8 cellular contexts compared by ENCODE assay signal in the genomic region with DNA sequence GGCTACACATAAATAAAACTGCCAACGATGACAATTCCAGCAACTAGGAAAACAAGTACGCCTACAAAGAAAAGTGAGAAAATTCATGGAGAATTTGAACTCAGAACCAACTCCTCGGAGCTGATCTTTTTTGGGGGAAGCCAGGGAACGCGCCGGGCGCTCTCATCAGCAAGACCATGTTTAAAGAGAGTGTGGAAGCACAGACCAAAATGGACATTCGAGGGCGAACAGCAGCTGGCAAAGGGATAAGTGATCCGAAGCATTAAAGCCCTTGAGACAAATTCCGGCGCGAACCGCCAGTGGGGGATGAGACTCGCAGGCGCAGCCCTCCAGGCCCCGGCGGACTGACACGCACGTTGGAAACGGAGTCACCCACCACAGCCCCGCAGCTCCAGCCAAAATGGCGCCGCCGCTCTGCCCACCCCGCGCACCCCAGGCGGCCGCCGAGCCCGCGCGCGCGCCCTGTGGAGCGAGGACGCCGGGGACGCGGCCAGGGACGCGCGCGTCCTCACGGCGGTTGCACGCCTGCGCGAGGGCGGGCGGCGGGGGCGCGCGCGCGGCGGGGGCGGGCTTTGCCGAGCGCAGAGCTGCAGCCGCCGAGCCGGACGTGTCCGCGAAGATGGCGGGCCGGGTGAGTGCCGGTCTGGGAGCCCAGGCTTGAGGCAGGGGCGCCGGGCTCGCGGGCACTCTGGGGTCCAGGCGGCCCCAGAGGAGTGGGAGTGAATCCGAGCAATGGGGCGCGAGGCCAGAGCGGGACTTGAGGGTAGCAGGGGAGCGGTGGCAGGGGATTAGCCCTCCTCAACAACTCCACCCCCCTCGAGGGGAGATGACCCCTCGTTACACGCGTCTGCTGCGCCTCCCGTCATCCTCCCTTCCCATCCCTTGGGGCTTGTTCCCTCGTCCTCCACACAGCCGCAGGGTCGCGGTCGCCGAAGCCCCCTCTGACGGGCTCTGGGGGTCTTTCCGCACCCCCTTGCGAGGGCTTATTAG. TPM values are rescaled to one million over a fixed set of nuclear protein-coding genes. Genes with fewer than 3 reads are reported as not detected.
DNase-seq lines count a peak whose midpoint lies in the region; ATAC-seq, FAIRE-seq and TF ChIP-seq lines count a peak whose summit lies in the region.
"Not testable (repeated sequence)": the region's sequence is repeated elsewhere in the genome, so short reads cannot be mapped to it uniquely, and the experiment has no call there.

NSF (plus strand) TSS at position 513 of the 990 bp plus-strand sequence; CDS start at position 620, 107 bp downstream.

- not testable (repeated sequence) for H3K4me3 ChIP-seq in H7 (ENCODE audit: insufficient read depth, low read depth, low read length); hepatocyte; pancreas; vagina

- intact Hi-C loops in pancreas (cut with DNase I); vagina (cut with DNase I): not testable (repeated sequence)

- not testable (repeated sequence) for H2AFZ ChIP-seq in hepatocyte

- H3K9me3 ChIP-seq in T-helper 17 cell (ENCODE audit: control insufficient read depth, low read length, poor library complexity, severe bottlenecking); hepatocyte (ENCODE audit: low read depth); pancreas; vagina: not testable (repeated sequence)

- not testable (repeated sequence) for H3K4me1 Mint-ChIP-seq in T-helper 17 cell

- H3K4me3 Mint-ChIP-seq in T-helper 17 cell = not testable (repeated sequence)

- no CpG with 5 or more reads among the region's 95 CpGs for WGBS in hepatocyte (ENCODE audit: low lambda C conversion rate, missing lambda C conversion rate)
- no CpG with 5 or more reads among the region's 95 CpGs for WGBS in pancreas, 2 donors

- H4K20me1 ChIP-seq in hepatocyte (ENCODE audit: insufficient read depth, poor library complexity, severe bottlenecking) = not testable (repeated sequence)

- not testable (repeated sequence) for H3K27ac Mint-ChIP-seq in T-helper 17 cell

- not testable (repeated sequence) for H3K36me3 Mint-ChIP-seq in T-helper 17 cell (ENCODE audit: low read depth)

- H3K4me2 ChIP-seq in hepatocyte = not testable (repeated sequence)

- H3K27me3 Mint-ChIP-seq in T-helper 17 cell = not testable (repeated sequence)

- not testable (repeated sequence) for TF ChIP-seq POLR2A in vagina (IDR thresholded peaks at IDR 0.05)

- not testable (repeated sequence) for DNase-seq in H7; T-helper 17 cell; cerebellum (ENCODE audit: low spot score); hepatocyte (ENCODE audit: low spot score); pancreas; vagina (ENCODE audit: extremely low spot score in 2 of 2)

- not testable (repeated sequence) for FAIRE-seq in pancreas (lab: Jason Lieb, UNC)

- H3K79me2 ChIP-seq in hepatocyte = not testable (repeated sequence)

- TF ChIP-seq CTCF in hepatocyte (IDR thresholded peaks at IDR 0.05; ENCODE audit: poor library complexity); pancreas (IDR thresholded peaks at IDR 0.05); vagina (IDR thresholded peaks at IDR 0.05): not testable (repeated sequence)

- H3K36me3 ChIP-seq in H7 (replicated peaks; ENCODE audit: control insufficient read depth, insufficient read depth, low read length); hepatocyte (replicated peaks; ENCODE audit: insufficient read depth, low read depth); pancreas; vagina: not testable (repeated sequence)

- H3K27me3 ChIP-seq in H7 (ENCODE audit: control insufficient read depth, insufficient read depth, low read length); hepatocyte; pancreas; vagina: not testable (repeated sequence)

- not testable (repeated sequence) for H3K27ac ChIP-seq in hepatocyte, pancreas, vagina

- H3K4me1 ChIP-seq in hepatocyte (ENCODE audit: insufficient read depth); pancreas; vagina: not testable (repeated sequence)

- not testable (repeated sequence) for H3K9me2 ChIP-seq in hepatocyte (replicated peaks; ENCODE audit: insufficient read depth)

- ATAC-seq in GM18907 (IDR thresholded peaks at IDR 0.05; ENCODE audit: unreplicated experiment) (peak; percentile 77), HG03342 (IDR thresholded peaks at IDR 0.05; ENCODE audit: unreplicated experiment) (peak; percentile 61), T-helper 17 cell (peak; percentile 92), pancreas (peak; percentile 93 to 97 (median 95))

RNA-seq across cellular contexts. Expression of gene NSF, which starts in this region (rescaled TPM):
- 22.1 and 22.2 TPM in 2 replicates for total RNA-seq in H7 (2014; rRNA removed; shearing (Covaris generic))
- total RNA-seq in T-helper 17 cell = 10 to 100 TPM; 21.6 to 22.6 TPM
- 73.8 TPM for total RNA-seq in cerebellum
- 33.8 and 35.1 TPM in 2 replicates for total RNA-seq in hepatocyte
- 22.6 and 22.7 TPM in 2 replicates for polyA plus RNA-seq in hepatocyte
- total RNA-seq in pancreas = 10 to 100 TPM; 24.7 to 32.4 (median 30.6) TPM
- polyA plus RNA-seq in pancreas = 10 to 100 TPM in 1 of 2 donors, 1 to 10 TPM in 1; 6.2 to 15.0 TPM
- 36.1 TPM for total RNA-seq in vagina
